ENCODE assay signal across 1 cellular context in the genomic region with DNA sequence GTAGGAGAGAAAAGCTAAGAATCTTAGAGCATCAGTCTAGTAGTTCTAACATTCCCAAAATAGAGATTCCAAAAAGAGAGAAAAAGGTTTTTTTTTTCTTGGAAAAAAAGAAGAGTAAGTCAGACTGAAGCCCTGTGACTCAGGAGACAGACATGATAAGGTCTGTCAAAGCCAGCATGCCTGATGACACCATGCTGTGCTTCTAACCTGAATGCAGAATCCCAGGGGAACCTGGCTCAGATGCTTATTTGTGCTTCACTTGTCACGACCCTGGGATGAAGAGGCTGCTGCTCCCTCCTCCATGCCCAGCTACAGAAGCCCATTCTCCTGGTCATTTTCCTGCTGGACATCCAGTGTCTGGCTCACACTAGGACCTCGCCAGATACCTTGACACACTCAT.
TF ChIP-seq lines count a peak whose summit lies in the region.

No MANE protein-coding gene starts in this region.

TF ChIP-seq in GM23338, 12 proteins besides CTCF, POLR2A, EP300 and RAD21:
- TF ChIP-seq, protein P1, sequence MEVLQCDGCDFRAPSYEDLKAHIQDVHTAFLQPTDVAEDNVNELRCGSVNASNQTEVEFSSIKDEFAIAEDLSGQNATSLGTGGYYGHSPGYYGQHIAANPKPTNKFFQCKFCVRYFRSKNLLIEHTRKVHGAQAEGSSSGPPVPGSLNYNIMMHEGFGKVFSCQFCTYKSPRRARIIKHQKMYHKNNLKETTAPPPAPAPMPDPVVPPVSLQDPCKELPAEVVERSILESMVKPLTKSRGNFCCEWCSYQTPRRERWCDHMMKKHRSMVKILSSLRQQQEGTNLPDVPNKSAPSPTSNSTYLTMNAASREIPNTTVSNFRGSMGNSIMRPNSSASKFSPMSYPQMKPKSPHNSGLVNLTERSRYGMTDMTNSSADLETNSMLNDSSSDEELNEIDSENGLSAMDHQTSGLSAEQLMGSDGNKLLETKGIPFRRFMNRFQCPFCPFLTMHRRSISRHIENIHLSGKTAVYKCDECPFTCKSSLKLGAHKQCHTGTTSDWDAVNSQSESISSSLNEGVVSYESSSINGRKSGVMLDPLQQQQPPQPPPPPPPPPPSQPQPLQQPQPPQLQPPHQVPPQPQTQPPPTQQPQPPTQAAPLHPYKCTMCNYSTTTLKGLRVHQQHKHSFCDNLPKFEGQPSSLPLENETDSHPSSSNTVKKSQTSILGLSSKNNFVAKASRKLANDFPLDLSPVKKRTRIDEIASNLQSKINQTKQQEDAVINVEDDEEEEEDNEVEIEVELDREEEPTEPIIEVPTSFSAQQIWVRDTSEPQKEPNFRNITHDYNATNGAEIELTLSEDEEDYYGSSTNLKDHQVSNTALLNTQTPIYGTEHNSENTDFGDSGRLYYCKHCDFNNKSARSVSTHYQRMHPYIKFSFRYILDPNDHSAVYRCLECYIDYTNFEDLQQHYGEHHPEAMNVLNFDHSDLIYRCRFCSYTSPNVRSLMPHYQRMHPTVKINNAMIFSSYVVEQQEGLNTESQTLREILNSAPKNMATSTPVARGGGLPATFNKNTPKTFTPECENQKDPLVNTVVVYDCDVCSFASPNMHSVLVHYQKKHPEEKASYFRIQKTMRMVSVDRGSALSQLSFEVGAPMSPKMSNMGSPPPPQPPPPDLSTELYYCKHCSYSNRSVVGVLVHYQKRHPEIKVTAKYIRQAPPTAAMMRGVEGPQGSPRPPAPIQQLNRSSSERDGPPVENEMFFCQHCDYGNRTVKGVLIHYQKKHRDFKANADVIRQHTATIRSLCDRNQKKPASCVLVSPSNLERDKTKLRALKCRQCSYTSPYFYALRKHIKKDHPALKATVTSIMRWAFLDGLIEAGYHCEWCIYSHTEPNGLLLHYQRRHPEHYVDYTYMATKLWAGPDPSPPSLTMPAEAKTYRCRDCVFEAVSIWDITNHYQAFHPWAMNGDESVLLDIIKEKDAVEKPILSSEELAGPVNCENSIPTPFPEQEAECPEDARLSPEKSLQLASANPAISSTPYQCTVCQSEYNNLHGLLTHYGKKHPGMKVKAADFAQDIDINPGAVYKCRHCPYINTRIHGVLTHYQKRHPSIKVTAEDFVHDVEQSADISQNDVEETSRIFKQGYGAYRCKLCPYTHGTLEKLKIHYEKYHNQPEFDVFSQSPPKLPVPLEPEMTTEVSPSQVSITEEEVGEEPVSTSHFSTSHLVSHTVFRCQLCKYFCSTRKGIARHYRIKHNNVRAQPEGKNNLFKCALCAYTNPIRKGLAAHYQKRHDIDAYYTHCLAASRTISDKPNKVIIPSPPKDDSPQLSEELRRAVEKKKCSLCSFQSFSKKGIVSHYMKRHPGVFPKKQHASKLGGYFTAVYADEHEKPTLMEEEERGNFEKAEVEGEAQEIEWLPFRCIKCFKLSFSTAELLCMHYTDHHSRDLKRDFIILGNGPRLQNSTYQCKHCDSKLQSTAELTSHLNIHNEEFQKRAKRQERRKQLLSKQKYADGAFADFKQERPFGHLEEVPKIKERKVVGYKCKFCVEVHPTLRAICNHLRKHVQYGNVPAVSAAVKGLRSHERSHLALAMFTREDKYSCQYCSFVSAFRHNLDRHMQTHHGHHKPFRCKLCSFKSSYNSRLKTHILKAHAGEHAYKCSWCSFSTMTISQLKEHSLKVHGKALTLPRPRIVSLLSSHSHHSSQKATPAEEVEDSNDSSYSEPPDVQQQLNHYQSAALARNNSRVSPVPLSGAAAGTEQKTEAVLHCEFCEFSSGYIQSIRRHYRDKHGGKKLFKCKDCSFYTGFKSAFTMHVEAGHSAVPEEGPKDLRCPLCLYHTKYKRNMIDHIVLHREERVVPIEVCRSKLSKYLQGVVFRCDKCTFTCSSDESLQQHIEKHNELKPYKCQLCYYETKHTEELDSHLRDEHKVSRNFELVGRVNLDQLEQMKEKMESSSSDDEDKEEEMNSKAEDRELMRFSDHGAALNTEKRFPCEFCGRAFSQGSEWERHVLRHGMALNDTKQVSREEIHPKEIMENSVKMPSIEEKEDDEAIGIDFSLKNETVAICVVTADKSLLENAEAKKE (CRISPR knock-in tag; IDR thresholded peaks at IDR 0.05): no peak
- TF ChIP-seq, protein P2, sequence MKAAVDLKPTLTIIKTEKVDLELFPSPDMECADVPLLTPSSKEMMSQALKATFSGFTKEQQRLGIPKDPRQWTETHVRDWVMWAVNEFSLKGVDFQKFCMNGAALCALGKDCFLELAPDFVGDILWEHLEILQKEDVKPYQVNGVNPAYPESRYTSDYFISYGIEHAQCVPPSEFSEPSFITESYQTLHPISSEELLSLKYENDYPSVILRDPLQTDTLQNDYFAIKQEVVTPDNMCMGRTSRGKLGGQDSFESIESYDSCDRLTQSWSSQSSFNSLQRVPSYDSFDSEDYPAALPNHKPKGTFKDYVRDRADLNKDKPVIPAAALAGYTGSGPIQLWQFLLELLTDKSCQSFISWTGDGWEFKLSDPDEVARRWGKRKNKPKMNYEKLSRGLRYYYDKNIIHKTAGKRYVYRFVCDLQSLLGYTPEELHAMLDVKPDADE (IDR thresholded peaks at IDR 0.05): no peak
- TF ChIP-seq ZNF331 (CRISPR knock-in tag; IDR thresholded peaks at IDR 0.05; ENCODE audit: low read depth) (no peak), STAT1 (IDR thresholded peaks at IDR 0.05; ENCODE audit: unreplicated experiment) (no peak), POLR2AphosphoS5 (IDR thresholded peaks at IDR 0.05; ENCODE audit: low read depth) (no peak), CREB1 (CRISPR knock-in tag; IDR thresholded peaks at IDR 0.05; ENCODE audit: low read depth) (no peak), JUNB (IDR thresholded peaks at IDR 0.05; ENCODE audit: unreplicated experiment) (no peak), EZH2 (IDR thresholded peaks at IDR 0.05; ENCODE audit: low read depth, unreplicated experiment) (no peak), EZH2phosphoT487 (IDR thresholded peaks at IDR 0.05; ENCODE audit: unreplicated experiment) (no peak), ZNF114 (CRISPR knock-in tag; IDR thresholded peaks at IDR 0.05) (no peak), NANOG (IDR thresholded peaks at IDR 0.05; ENCODE audit: borderline replicate concordance) (no peak)
- TF ChIP-seq, protein P3, sequence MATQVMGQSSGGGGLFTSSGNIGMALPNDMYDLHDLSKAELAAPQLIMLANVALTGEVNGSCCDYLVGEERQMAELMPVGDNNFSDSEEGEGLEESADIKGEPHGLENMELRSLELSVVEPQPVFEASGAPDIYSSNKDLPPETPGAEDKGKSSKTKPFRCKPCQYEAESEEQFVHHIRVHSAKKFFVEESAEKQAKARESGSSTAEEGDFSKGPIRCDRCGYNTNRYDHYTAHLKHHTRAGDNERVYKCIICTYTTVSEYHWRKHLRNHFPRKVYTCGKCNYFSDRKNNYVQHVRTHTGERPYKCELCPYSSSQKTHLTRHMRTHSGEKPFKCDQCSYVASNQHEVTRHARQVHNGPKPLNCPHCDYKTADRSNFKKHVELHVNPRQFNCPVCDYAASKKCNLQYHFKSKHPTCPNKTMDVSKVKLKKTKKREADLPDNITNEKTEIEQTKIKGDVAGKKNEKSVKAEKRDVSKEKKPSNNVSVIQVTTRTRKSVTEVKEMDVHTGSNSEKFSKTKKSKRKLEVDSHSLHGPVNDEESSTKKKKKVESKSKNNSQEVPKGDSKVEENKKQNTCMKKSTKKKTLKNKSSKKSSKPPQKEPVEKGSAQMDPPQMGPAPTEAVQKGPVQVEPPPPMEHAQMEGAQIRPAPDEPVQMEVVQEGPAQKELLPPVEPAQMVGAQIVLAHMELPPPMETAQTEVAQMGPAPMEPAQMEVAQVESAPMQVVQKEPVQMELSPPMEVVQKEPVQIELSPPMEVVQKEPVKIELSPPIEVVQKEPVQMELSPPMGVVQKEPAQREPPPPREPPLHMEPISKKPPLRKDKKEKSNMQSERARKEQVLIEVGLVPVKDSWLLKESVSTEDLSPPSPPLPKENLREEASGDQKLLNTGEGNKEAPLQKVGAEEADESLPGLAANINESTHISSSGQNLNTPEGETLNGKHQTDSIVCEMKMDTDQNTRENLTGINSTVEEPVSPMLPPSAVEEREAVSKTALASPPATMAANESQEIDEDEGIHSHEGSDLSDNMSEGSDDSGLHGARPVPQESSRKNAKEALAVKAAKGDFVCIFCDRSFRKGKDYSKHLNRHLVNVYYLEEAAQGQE (IDR thresholded peaks at IDR 0.05; ENCODE audit: unreplicated experiment): no peak
